In genomic region chr6:291148-291696, GRCh38 we compare ENCODE assay signal across 1 cellular context.
TF ChIP-seq lines count a peak whose summit lies in the region.

No MANE protein-coding gene starts in this region.

TF ChIP-seq in H1, 55 proteins besides CTCF, POLR2A, EP300 and RAD21 (continued from another document):
- no peak for TF ChIP-seq SRF (IDR thresholded peaks at IDR 0.05; ENCODE audit: low read depth, low read length)
- no peak for TF ChIP-seq POLR2AphosphoS5 (IDR thresholded peaks at IDR 0.05; ENCODE audit: low read depth, low read length)
- TF ChIP-seq KDM1A (IDR thresholded peaks at IDR 0.05; ENCODE audit: borderline replicate concordance, low read length): no peak
- TF ChIP-seq SIN3A (conservative IDR thresholded peaks at IDR 0.05 in 1 of 2, IDR thresholded peaks at IDR 0.05 in 1 of 2; ENCODE audit: low read depth in 1 of 2, low read length in 2 of 2): no peak
- no peak for TF ChIP-seq ZNF274 (IDR thresholded peaks at IDR 0.05; ENCODE audit: borderline replicate concordance, extremely low read depth, low read length)
- no peak for TF ChIP-seq JUND (IDR thresholded peaks at IDR 0.05; ENCODE audit: low read length)
- TF ChIP-seq HDAC2 (IDR thresholded peaks at IDR 0.05; ENCODE audit: borderline replicate concordance in 1 of 2, low read depth in 2 of 2, low read length in 2 of 2): no peak
- TF ChIP-seq EZH2 (IDR thresholded peaks at IDR 0.05; ENCODE audit: low read depth, low read length, severe bottlenecking): no peak
- no peak for TF ChIP-seq RFX5 (IDR thresholded peaks at IDR 0.05; ENCODE audit: borderline replicate concordance, low read depth, low read length)
TF ChIP-seq in H1: peak in this region for 0.
